In the genomic region with DNA sequence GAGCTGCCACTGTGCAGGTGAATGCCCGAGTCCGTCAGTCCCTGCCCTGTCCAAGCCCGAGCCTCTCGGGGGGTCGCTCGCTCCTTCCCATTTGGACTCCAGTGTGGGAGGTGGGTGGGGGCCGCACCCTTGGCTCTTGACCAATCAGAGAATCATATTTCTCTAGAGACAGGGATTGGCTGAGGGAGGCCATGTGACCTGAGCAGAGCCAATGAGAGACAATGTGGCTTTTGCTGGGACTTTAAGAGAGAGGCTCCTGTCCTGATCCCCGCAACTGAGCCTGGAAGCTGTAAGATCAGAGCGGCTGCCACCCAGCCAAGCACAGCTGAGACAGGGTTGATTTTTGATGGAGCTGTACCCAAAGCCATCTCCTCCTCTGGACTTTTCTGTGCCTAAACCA, we compare ENCODE assay signal across 35 cellular contexts.
DNase-seq lines count a peak whose midpoint lies in the region; FAIRE-seq and TF ChIP-seq lines count a peak whose summit lies in the region.
"Had no signal": no experiment of that assay in that cellular context is flagged by ENCODE, and none has a peak within 500 bp of the region (broad histone marks: within the 10 kb centered on the region; RNA-seq: fewer than 3 reads in every experiment).

No MANE protein-coding gene starts in this region.

- H3K9me3 ChIP-seq in mammary epithelial cell (replicated peaks; ENCODE audit: insufficient read depth, low read length) (no peaks in the 10 kb centered on the region), muscle layer of colon (ENCODE audit: low read length) (no peaks in the 10 kb centered on the region), stomach (no peaks in the 10 kb centered on the region), PC-9 (ENCODE audit: insufficient read depth, low read depth) (no peaks in the 10 kb centered on the region)
- H3K9me3 ChIP-seq: adrenal gland, gastroesophageal sphincter, ovary, thoracic aorta had no signal

- in situ Hi-C loops in mammary epithelial cell (cut with MboI; ENCODE audit: low sequenced_read_pairs in 2 of 2): no loop called here

- H3K27me3 ChIP-seq in mammary epithelial cell (ENCODE audit: insufficient read depth, low read length): no peaks in the 10 kb centered on the region
- no peaks in the 10 kb centered on the region for H3K27me3 ChIP-seq in muscle layer of colon (ENCODE audit: control insufficient read depth in 1 of 2, insufficient read depth in 2 of 2, low read length in 2 of 2)
- peaks cover 0 to 85% (median 25%) of the 10 kb centered on the region in 3 donors for H3K27me3 ChIP-seq in stomach
- H3K27me3 ChIP-seq in PC-9 (ENCODE audit: insufficient read depth, low read depth): no peaks in the 10 kb centered on the region
- H3K27me3 ChIP-seq: ovary had no signal

- H3K4me2 ChIP-seq in mammary epithelial cell (ENCODE audit: insufficient read depth, low read depth, low read length) (no peak overlapping the region), PC-9 (no peak overlapping the region)

- H3K4me1 Mint-ChIP-seq in activated T-cell treated with anti-CD3 and anti-CD28 coated beads, Interleukin-2, amount 50 U/mL, for 24 hours (ENCODE audit: low read depth): no peaks in the 10 kb centered on the region
- H3K4me1 Mint-ChIP-seq: activated naive CD4-positive, alpha-beta T cell treated with anti-CD3 and anti-CD28 coated beads, Interleukin-2, amount 10 ng/mL, durations not matched to agents 7 days and 5 days; B cell; memory B cell; T-helper 17 cell had no signal

- TF ChIP-seq CTCF in mammary epithelial cell (conservative IDR thresholded peaks at IDR 0.05 in 1 of 2, IDR thresholded peaks at IDR 0.05 in 1 of 2; ENCODE audit: extremely low read depth in 1 of 2, insufficient read depth in 1 of 2, low read depth in 1 of 2, low read length in 2 of 2) (no peak), stomach (IDR thresholded peaks at IDR 0.05) (no peak), PC-9 (conservative IDR thresholded peaks at IDR 0.05) (no peak)

- CTCF ChIA-PET in mammary epithelial cell (lab: Charles Lee; ENCODE audit: low non-redundant PET): no interaction called here
- CTCF ChIA-PET in PC-9 (lab: Charles Lee): no interaction called here

- H3K36me3 Mint-ChIP-seq in activated T-cell treated with anti-CD3 and anti-CD28 coated beads, Interleukin-2, amount 50 U/mL, for 24 hours (ENCODE audit: low read depth): no peaks in the 10 kb centered on the region
- H3K36me3 Mint-ChIP-seq: activated CD4-positive, alpha-beta memory T cell treated with anti-CD3 and anti-CD28 coated beads for 36 hours; activated naive CD4-positive, alpha-beta T cell treated with anti-CD3 and anti-CD28 coated beads, Interleukin-2, amount 10 ng/mL, durations not matched to agents 7 days and 5 days; brain; CD8-positive, alpha-beta T cell; memory B cell had no signal

- FAIRE-seq in HTR-8/SVneo (lab: Jason Lieb, UNC): peak; percentile 40
- FAIRE-seq: A204.1, GM12878 had no signal

- H3K4me3 ChIP-seq in mammary epithelial cell (replicated peaks in 1 of 3; ENCODE audit: insufficient read depth in 1 of 3, low read depth in 2 of 3, low read length in 3 of 3) (no peak overlapping the region), muscle layer of colon (ENCODE audit: low read depth in 1 of 2, low read length in 2 of 2) (no peak overlapping the region), stomach (no peak overlapping the region), PC-9 (no peak overlapping the region)
- H3K4me3 ChIP-seq: adrenal gland, gastroesophageal sphincter, GM12878, ovary, smooth muscle cell, thoracic aorta had no signal

- no peak overlapping the region for H3K27ac Mint-ChIP-seq in activated T-cell treated with anti-CD3 and anti-CD28 coated beads, Interleukin-2, amount 50 U/mL, for 24 hours
- H3K27ac Mint-ChIP-seq: activated CD4-positive, alpha-beta memory T cell treated with anti-CD3 and anti-CD28 coated beads for 36 hours; activated naive CD4-positive, alpha-beta T cell treated with anti-CD3 and anti-CD28 coated beads, Interleukin-2, amount 10 ng/mL, durations not matched to agents 7 days and 5 days; activated T-helper 1 cell treated with anti-CD3 and anti-CD28 coated beads, Interleukin-12 subunit alpha, Interleukin-12 subunit beta, Interleukin-2, Interleukin-4 antibody, amounts not matched to agents 30 ng/mL and 10 ng/mL and 1 ng/mL, durations not matched to agents 14 hours and 24 hours and 36 hours; B cell; CD8-positive, alpha-beta T cell; memory B cell; T-helper 17 cell had no signal

- H3K27me3 Mint-ChIP-seq in activated T-cell treated with anti-CD3 and anti-CD28 coated beads, Interleukin-2, amount 50 U/mL, for 24 hours: peaks cover 47% of the 10 kb centered on the region

- H3K4me1 ChIP-seq in mammary epithelial cell (ENCODE audit: insufficient read depth, low read length): peaks cover 23% of the 10 kb centered on the region
- H3K4me1 ChIP-seq in muscle layer of colon (ENCODE audit: insufficient read depth, low read length): peaks cover 43% of the 10 kb centered on the region
- H3K4me1 ChIP-seq in stomach: no peaks in the 10 kb centered on the region
- H3K4me1 ChIP-seq in PC-9 (replicated peaks; ENCODE audit: insufficient read depth): peaks cover 15% of the 10 kb centered on the region
- H3K4me1 ChIP-seq: adrenal gland, gastroesophageal sphincter had no signal

- 96% methylated on average over 9 of the region's 9 CpGs for WGBS in mammary epithelial cell (ENCODE audit: low coverage, missing lambda C conversion rate)
- 91 to 95% (median 94%) methylated on average over 9 of the region's 9 CpGs for WGBS in stomach, 5 donors

- dilution Hi-C loops in mammary epithelial cell (cut with HindIII; ENCODE audit: low sequenced_read_pairs): loop anchor here (5.0 kb wide), 1 partner anchor 84 kb away; no protein-coding TSS in a partner anchor

- no peaks in the 10 kb centered on the region for H3K9me2 ChIP-seq in PC-9 (ENCODE audit: insufficient read depth)

- intact Hi-C loops in mammary epithelial cell (cut with micrococcal nuclease): no loop called here
- intact Hi-C loops in stomach (cut with DNase I; ENCODE audit: low total_unique reads): no loop called here
- intact Hi-C loops in PC-9 (cut with micrococcal nuclease; ENCODE audit: unreplicated experiment): no loop called here

- H3K36me3 ChIP-seq in mammary epithelial cell (ENCODE audit: insufficient read depth, low read length) (no peaks in the 10 kb centered on the region), muscle layer of colon (ENCODE audit: insufficient read depth, low read length) (no peaks in the 10 kb centered on the region), stomach (no peaks in the 10 kb centered on the region), PC-9 (ENCODE audit: low read depth) (no peaks in the 10 kb centered on the region)
- H3K36me3 ChIP-seq: adrenal gland, gastroesophageal sphincter, ovary, thoracic aorta had no signal

- BruUV-seq in mammary epithelial cell (replicated peaks; lab: Mats Ljungman, UMichigan): no TSS peak
- no TSS peak for BruUV-seq in PC-9 (replicated peaks; lab: Mats Ljungman, UMichigan)

- H3K9me3 Mint-ChIP-seq in activated T-cell treated with anti-CD3 and anti-CD28 coated beads, Interleukin-2, amount 50 U/mL, for 24 hours: no peaks in the 10 kb centered on the region
- H3K9me3 Mint-ChIP-seq: activated naive CD4-positive, alpha-beta T cell treated with anti-CD3 and anti-CD28 coated beads, Interleukin-2, amount 10 ng/mL, durations not matched to agents 7 days and 5 days; activated T-helper 1 cell treated with anti-CD3 and anti-CD28 coated beads, Interleukin-12 subunit alpha, Interleukin-12 subunit beta, Interleukin-2, Interleukin-4 antibody, amounts not matched to agents 30 ng/mL and 10 ng/mL and 1 ng/mL, durations not matched to agents 14 hours and 24 hours and 36 hours; neural crest cell had no signal

- peak overlapping the region; percentile 87 for H3K27ac ChIP-seq in mammary epithelial cell (ENCODE audit: insufficient read depth, low read depth, low read length)
- peak overlapping the region; percentile 70 for H3K27ac ChIP-seq in muscle layer of colon (ENCODE audit: low read depth, low read length)
- no peak overlapping the region for H3K27ac ChIP-seq in stomach
- no peak overlapping the region for H3K27ac ChIP-seq in PC-9
- H3K27ac ChIP-seq: adrenal gland, ovary, thoracic aorta had no signal

- H3F3A ChIP-seq in PC-9 (ENCODE audit: insufficient read depth, low read depth): peaks cover 5% of the 10 kb centered on the region; the same call in 1 of the 2 replicates

- no peak overlapping the region for H3K9ac ChIP-seq in mammary epithelial cell (ENCODE audit: insufficient read depth, low read length)
- H3K9ac ChIP-seq in muscle layer of colon (ENCODE audit: low read length): no peak overlapping the region

- POLR2A ChIA-PET in PC-9 (lab: Charles Lee; ENCODE audit: unreplicated experiment): no interaction called here

- H3K79me2 ChIP-seq in mammary epithelial cell (ENCODE audit: insufficient read depth, low read length) (no peaks in the 10 kb centered on the region), PC-9 (ENCODE audit: low read depth) (no peaks in the 10 kb centered on the region)

- H2AFZ ChIP-seq in mammary epithelial cell (ENCODE audit: low read depth, low read length) (no peak overlapping the region), PC-9 (no peak overlapping the region)

- H4K20me1 ChIP-seq in mammary epithelial cell (ENCODE audit: insufficient read depth, low read length) (no peaks in the 10 kb centered on the region), PC-9 (ENCODE audit: insufficient read depth) (no peaks in the 10 kb centered on the region)

- TF ChIP-seq EP300 in stomach (IDR thresholded peaks at IDR 0.05): no peak

- H3K4me3 Mint-ChIP-seq in activated T-cell treated with anti-CD3 and anti-CD28 coated beads, Interleukin-2, amount 50 U/mL, for 24 hours: no peak overlapping the region
- H3K4me3 Mint-ChIP-seq: activated CD4-positive, alpha-beta memory T cell treated with anti-CD3 and anti-CD28 coated beads for 36 hours; activated naive CD4-positive, alpha-beta T cell treated with anti-CD3 and anti-CD28 coated beads, Interleukin-2, amount 10 ng/mL, durations not matched to agents 7 days and 5 days; activated T-helper 1 cell treated with anti-CD3 and anti-CD28 coated beads, Interleukin-12 subunit alpha, Interleukin-12 subunit beta, Interleukin-2, Interleukin-4 antibody, amounts not matched to agents 30 ng/mL and 10 ng/mL and 1 ng/mL, durations not matched to agents 14 hours and 24 hours and 36 hours; B cell; brain; CD8-positive, alpha-beta T cell; memory B cell; neural crest cell; T-helper 17 cell had no signal

- DNase-seq in AG08395 (ENCODE audit: low spot score): peak; percentile 52
- DNase-seq in HTR-8/SVneo (ENCODE audit: insufficient read length, low spot score): no peak
- no peak for DNase-seq in mammary epithelial cell
- no peak for DNase-seq in activated T-cell treated with anti-CD3 and anti-CD28 coated beads, Interleukin-2, amount 50 U/mL, for 24 hours
- DNase-seq in stomach: no peak
- no peak for DNase-seq in PC-9
- DNase-seq in NCI-H2227 (lab: John Stamatoyannopoulos, UW; ENCODE audit: unreplicated experiment): no peak
- DNase-seq: activated CD4-positive, alpha-beta memory T cell treated with anti-CD3 and anti-CD28 coated beads for 36 hours; activated CD4-positive, alpha-beta T cell treated with anti-CD3 and anti-CD28 coated beads for 1 hour; activated CD8-positive, alpha-beta memory T cell treated with anti-CD3 and anti-CD28 coated beads, Interleukin-2, amount 50 U/mL, for 4 hours; activated naive CD4-positive, alpha-beta T cell treated with anti-CD3 and anti-CD28 coated beads, Interleukin-2, amount 10 ng/mL, durations not matched to agents 7 days and 5 days; adrenal gland; CD8-positive, alpha-beta T cell; cerebellar nuclear complex; hippocampal formation; NCI-H1105 treated with DMSO at 0.1 percent for 48 hours; NCI-H524 treated with DMSO at 0.1 percent for 48 hours; NK-92 treated with Interleukin-12 subunit alpha and Interleukin-12 subunit beta, amount 100 ng/mL, for 24 hours; ovary; PC-3; retina; stimulated activated CD4-positive, alpha-beta T cell treated with anti-CD3 and anti-CD28 coated beads, Interleukin-1b, Interleukin-23, amount 100 ng/mL, for 48 hours; stimulated activated naive CD4-positive, alpha-beta T cell treated with Interleukin-2 at 50 U/mL for 16 hours; T-helper 17 cell had no signal

- no peak for TF ChIP-seq POLR2A in stomach (IDR thresholded peaks at IDR 0.05)

Comparison
In these comparisons a context has a peak if more than half of its experiments do, and no peak if none do; other contexts are left out.
1. H3K27ac ChIP-seq: peak in mammary epithelial cell (single experiment) and muscle layer of colon (single experiment); none in stomach (0 of 5) and PC-9 (single experiment).